In the genomic region with DNA sequence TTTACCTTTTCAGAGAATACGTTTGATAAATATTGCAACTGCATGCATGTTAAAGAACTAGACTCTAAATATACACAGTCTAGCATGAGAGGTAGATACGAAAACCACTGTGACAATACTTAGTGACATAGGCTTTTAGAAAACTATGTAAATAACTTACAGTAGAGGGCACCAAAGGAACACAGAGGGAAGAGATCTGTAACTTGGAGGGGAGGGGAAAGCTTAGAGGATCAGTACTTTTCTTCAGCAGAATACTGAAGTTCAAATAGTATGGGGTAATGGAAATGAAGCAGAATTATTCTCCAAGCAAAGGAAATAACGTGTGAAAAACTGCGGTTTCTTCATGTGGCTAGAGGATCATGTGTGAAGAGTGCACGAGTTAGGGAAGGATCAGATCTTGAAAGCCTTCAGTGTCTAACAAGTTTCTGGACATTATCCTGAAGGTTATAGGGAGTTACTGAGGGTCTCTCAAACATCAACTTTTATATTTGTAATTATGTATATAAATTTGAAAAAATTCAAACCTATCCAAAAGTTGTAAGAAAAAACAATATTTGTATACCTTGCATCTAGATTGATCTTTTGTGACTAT, we compare ENCODE assay signal across 8 cellular contexts.
A peak's percentile ranks its signal among the peaks of the same experiment; 100 is the strongest.
DNase-seq lines count a peak whose midpoint lies in the region; ATAC-seq, FAIRE-seq and TF ChIP-seq lines count a peak whose summit lies in the region.

No MANE protein-coding gene starts in this region.

- TF ChIP-seq CTCF in LNCaP clone FGC (IDR thresholded peaks at IDR 0.05; ENCODE audit: control insufficient read depth, extremely low read depth, insufficient read depth) (peak; percentile 70), WI38 (IDR thresholded peaks at IDR 0.05; ENCODE audit: low read depth, low read length) (peak; percentile 25; the same call in 1 of the 2 replicates), left ventricle myocardium inferior (IDR thresholded peaks at IDR 0.05; ENCODE audit: borderline replicate concordance) (peak; percentile 75), stomach (IDR thresholded peaks at IDR 0.05) (peak in 4 of 7 experiments; percentile 21 to 49 (median 44))

- no peak overlapping the region for H3K4me3 ChIP-seq in LNCaP clone FGC (ENCODE audit: low read depth, low read length)
- H3K4me3 ChIP-seq in WI38 (ENCODE audit: low read depth, low read length), result no peak overlapping the region
- H3K4me3 ChIP-seq in left ventricle myocardium inferior, result no peak overlapping the region
- H3K4me3 ChIP-seq in stomach, result no peak overlapping the region

- H3K27me3 ChIP-seq in left ventricle myocardium inferior (ENCODE audit: low read depth) (no peaks in the 10 kb centered on the region), stomach (no peaks in the 10 kb centered on the region)

- H3K9me3 ChIP-seq in left ventricle myocardium inferior (replicated peaks), result no peaks in the 10 kb centered on the region
- no peaks in the 10 kb centered on the region for H3K9me3 ChIP-seq in stomach

- H3K27ac ChIP-seq in left ventricle myocardium inferior (replicated peaks) (no peak overlapping the region), stomach (no peak overlapping the region)

- 14 to 21% (median 17%) methylated on average over 5 of the region's 5 CpGs for WGBS in stomach, 5 donors

- no peak for TF ChIP-seq EP300 in stomach (IDR thresholded peaks at IDR 0.05)

- DNase-seq in EL (peak; percentile 55), LNCaP clone FGC (ENCODE audit: low read depth) (no peak), left ventricle myocardium inferior (no peak), stomach (no peak), GM12891 (ENCODE audit: insufficient read length, low spot score) (no peak), GOT3 (lab: John Stamatoyannopoulos, UW) (no peak)

- no peaks in the 10 kb centered on the region for H3K4me1 ChIP-seq in left ventricle myocardium inferior
- H3K4me1 ChIP-seq in stomach, result peaks cover 0 to 5% (median 0%) of the 10 kb centered on the region in 4 donors

- no peak for FAIRE-seq in GM12891 (lab: Jason Lieb, UNC)

- ATAC-seq in GM21390 (IDR thresholded peaks at IDR 0.05; ENCODE audit: unreplicated experiment), result peak; percentile 82

- intact Hi-C loops in left ventricle myocardium inferior (cut with micrococcal nuclease), result loop anchor here (10.0 kb wide), 1 partner anchor 169 kb away; no protein-coding TSS in a partner anchor
- intact Hi-C loops in stomach (cut with DNase I; ENCODE audit: low total_unique reads), result no loop called here

- TF ChIP-seq POLR2A in stomach (IDR thresholded peaks at IDR 0.05) (no peak), GM12891 (IDR thresholded peaks at IDR 0.05; ENCODE audit: low read depth, low read length) (no peak)

- no peaks in the 10 kb centered on the region for H3K36me3 ChIP-seq in left ventricle myocardium inferior
- no peaks in the 10 kb centered on the region for H3K36me3 ChIP-seq in stomach

TF ChIP-seq in GM12891, 5 proteins besides CTCF, POLR2A, EP300 and RAD21:
- no peak for TF ChIP-seq POU2F2 (IDR thresholded peaks at IDR 0.05; ENCODE audit: low read depth, low read length)
- no peak for TF ChIP-seq TAF1 (IDR thresholded peaks at IDR 0.05; ENCODE audit: low read depth, low read length)
- no peak for TF ChIP-seq SPI1 (IDR thresholded peaks at IDR 0.05; ENCODE audit: low read depth, low read length)
- no peak for TF ChIP-seq PAX5 (IDR thresholded peaks at IDR 0.05; ENCODE audit: insufficient read depth, low read length, severe bottlenecking)
- TF ChIP-seq POLR2AphosphoS5 (IDR thresholded peaks at IDR 0.05; ENCODE audit: low read depth, low read length), result no peak

Comparison
In these comparisons a context has a peak if more than half of its experiments do, and no peak if none do; other contexts are left out.
1. CTCF ChIP-seq: peak in every context shown above with its lines; median percentile 75 in left ventricle myocardium inferior; 70 in LNCaP clone FGC; 44 in stomach; 25 in WI38.